In the genomic region with DNA sequence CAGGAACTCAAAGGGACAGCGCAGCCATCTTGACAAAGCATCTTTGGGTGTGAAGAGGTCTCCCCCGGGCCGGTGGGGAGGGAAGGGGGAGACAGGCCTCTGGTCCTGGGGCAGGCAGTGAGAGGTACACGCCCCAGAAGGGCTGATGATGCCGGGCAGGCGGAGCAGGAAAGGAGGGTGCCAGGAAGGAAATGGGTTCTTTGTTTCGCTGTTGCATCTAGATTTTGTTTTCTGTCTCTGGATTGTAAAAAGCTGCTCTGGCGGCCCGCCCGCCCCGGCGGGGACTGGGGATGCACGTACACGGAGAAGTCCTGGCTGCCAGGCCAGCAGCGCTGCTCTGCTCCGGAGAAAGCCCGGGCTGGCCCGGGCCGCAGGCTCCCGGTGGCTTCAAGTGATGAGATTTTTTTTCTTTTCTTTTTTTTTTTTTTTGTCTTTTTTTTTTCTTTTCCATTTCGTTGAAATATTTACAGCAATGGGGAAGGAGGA, we compare ENCODE assay signal across 8 cellular contexts. TPM values are rescaled to one million over a fixed set of nuclear protein-coding genes. Genes with fewer than 3 reads are reported as not detected.
DNase-seq lines count a peak whose midpoint lies in the region; ATAC-seq and TF ChIP-seq lines count a peak whose summit lies in the region.

No MANE protein-coding gene starts in this region.

- TF ChIP-seq POLR2A in testis (IDR thresholded peaks at IDR 0.05), result no peak

- WGBS in testis, 2 donors, result 33 to 34% methylated on average over 21 of the region's 21 CpGs

- H3K27me3 ChIP-seq in testis, result no peaks in the 10 kb centered on the region

- no peak for TF ChIP-seq CTCF in mucosa of descending colon (IDR thresholded peaks at IDR 0.05)
- TF ChIP-seq CTCF in testis (IDR thresholded peaks at IDR 0.05), result no peak

- no peak overlapping the region for H3K4me3 ChIP-seq in mucosa of descending colon
- H3K4me3 ChIP-seq in testis, result no peak overlapping the region

- intact Hi-C loops in mucosa of descending colon (cut with DNase I, micrococcal nuclease) (no loop called here), testis (cut with DNase I; ENCODE audit: low total_unique reads) (loop anchor here (5.0 kb wide), 1 partner anchor 198 kb away; no protein-coding TSS in a partner anchor)

- ATAC-seq in mucosa of descending colon (peak; percentile 69), HG03354 (IDR thresholded peaks at IDR 0.05; ENCODE audit: poor library complexity, severe bottlenecking, unreplicated experiment) (no peak), GM19023 (IDR thresholded peaks at IDR 0.05; ENCODE audit: unreplicated experiment) (no peak)

- peak in 12 of 14 donors; percentile 15 to 68 (median 36) for DNase-seq in C1 segment of cervical spinal cord (lab: John Stamatoyannopoulos, UW)
- peak; percentile 33 for DNase-seq in activated CD4-positive, alpha-beta T cell treated with anti-CD3 and anti-CD28 coated beads for 1 hour
- peak; percentile 59 for DNase-seq in dermis blood vessel endothelial cell
- peak; percentile 65 to 81 (median 80) for DNase-seq in mucosa of descending colon
- DNase-seq in testis, result peak; percentile 74
- no peak for DNase-seq in cerebellar nuclear complex (lab: John Stamatoyannopoulos, UW)

- peak overlapping the region; percentile 65 to 77 for H3K27ac ChIP-seq in testis

- H3K4me1 ChIP-seq in mucosa of descending colon (ENCODE audit: low read depth), result peaks cover 9% of the 10 kb centered on the region
- H3K4me1 ChIP-seq in testis, result peaks cover 38% of the 10 kb centered on the region

- H3K36me3 ChIP-seq in mucosa of descending colon (ENCODE audit: low read depth), result no peaks in the 10 kb centered on the region
- H3K36me3 ChIP-seq in testis (ENCODE audit: low read depth, missing control alignments), result no peaks in the 10 kb centered on the region

- H3K9me3 ChIP-seq in mucosa of descending colon (no peaks in the 10 kb centered on the region), testis (no peaks in the 10 kb centered on the region)

RNA-seq across cellular contexts. Expression of gene ASF1B, which starts 13.2 kb away (rescaled TPM):
- total RNA-seq in dermis blood vessel endothelial cell, result 11.4 and 26.8 TPM in 2 replicates
- 10 to 100 TPM in 1 of 3 donors, 1 to 10 TPM in 2; 2.4 to 21.7 (median 5.5) TPM for total RNA-seq in mucosa of descending colon
- total RNA-seq in testis, result 10 to 100 TPM; 31.5 to 52.7 TPM
- 55.2 TPM for polyA plus RNA-seq in testis (ENCODE audit: insufficient read depth, low read depth, low replicate concordance)

RNA-seq across cellular contexts. Expression of gene PRKACA, which starts 32.0 kb away (rescaled TPM):
- total RNA-seq in dermis blood vessel endothelial cell (42.7 and 92.6 TPM in 2 replicates), mucosa of descending colon (100 to 1,000 TPM in 1 of 3 donors, 10 to 100 TPM in 2; 75.4 to 100 (median 89.1) TPM), testis (100 to 1,000 TPM; 114 to 116 TPM)
- polyA plus RNA-seq in testis (ENCODE audit: insufficient read depth, low read depth, low replicate concordance), result 203 TPM

RNA-seq across cellular contexts. Expression of gene ADGRL1, which starts 56.4 kb away (rescaled TPM):
- 5.1 and 6.3 TPM in 2 replicates for total RNA-seq in dermis blood vessel endothelial cell
- total RNA-seq in mucosa of descending colon, result 10 to 100 TPM; 29.2 to 54.6 (median 35.8) TPM
- 10 to 100 TPM; 45.0 to 57.2 TPM for total RNA-seq in testis
- 23.8 TPM for polyA plus RNA-seq in testis (ENCODE audit: insufficient read depth, low read depth, low replicate concordance)

RNA-seq across cellular contexts. Expression of gene SAMD1, which starts 59.0 kb away (rescaled TPM):
- total RNA-seq in dermis blood vessel endothelial cell (22.3 and 25.2 TPM in 2 replicates), mucosa of descending colon (10 to 100 TPM; 39.8 to 61.8 (median 49.6) TPM), testis (10 to 100 TPM; 50.6 to 72.9 TPM)
- 34.0 TPM for polyA plus RNA-seq in testis (ENCODE audit: insufficient read depth, low read depth, low replicate concordance)

Comparison
In these comparisons a context has a peak if more than half of its experiments do, and no peak if none do; other contexts are left out.
1. DNase-seq: peak in C1 segment of cervical spinal cord (12 of 14), activated CD4-positive, alpha-beta T cell treated with anti-CD3 and anti-CD28 coated beads for 1 hour (single experiment), dermis blood vessel endothelial cell (single experiment), mucosa of descending colon (3 of 3) and testis (single experiment); none in cerebellar nuclear complex (0 of 2).